Comparison of ENCODE assay signal across 12 cellular contexts in the genomic region with DNA sequence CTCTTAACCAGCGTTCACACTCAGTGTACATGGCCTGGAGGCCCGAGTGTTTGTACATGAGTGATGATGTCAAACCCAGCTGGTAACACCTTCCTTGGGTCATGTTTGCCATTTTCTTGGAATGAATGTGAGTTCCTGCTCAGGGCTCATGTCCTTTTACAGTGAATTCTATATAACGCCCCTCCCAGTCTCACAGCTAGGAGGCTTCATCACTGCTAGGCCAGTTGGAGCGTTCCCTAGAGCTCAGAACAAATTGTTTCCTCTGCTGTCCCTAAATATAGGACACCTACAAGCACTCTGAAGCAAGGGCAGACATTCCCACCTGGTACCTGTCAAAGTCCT. TPM values are rescaled to one million over a fixed set of nuclear protein-coding genes. Genes with fewer than 3 reads are reported as not detected.
DNase-seq lines count a peak whose midpoint lies in the region; ATAC-seq and TF ChIP-seq lines count a peak whose summit lies in the region.
"Had no signal": no experiment of that assay in that cellular context is flagged by ENCODE, and none has a peak within 500 bp of the region (broad histone marks: within the 10 kb centered on the region; RNA-seq: fewer than 3 reads in every experiment).

No MANE protein-coding gene starts in this region.

- H3K27me3 ChIP-seq in gastroesophageal sphincter = no peaks in the 10 kb centered on the region
- H3K27me3 ChIP-seq in psoas muscle (ENCODE audit: insufficient read depth in 3 of 3, low read length in 2 of 3) = no peaks in the 10 kb centered on the region
- H3K27me3 ChIP-seq: neural progenitor cell had no signal

- H3K27ac Mint-ChIP-seq in activated T-helper 17 cell treated with anti-CD3 and anti-CD28 coated beads, Interleukin-2, amount 50 U/mL, for 72 hours = peak overlapping the region; percentile 12
- H3K27ac Mint-ChIP-seq: neural progenitor cell had no signal

- no peaks in the 10 kb centered on the region for H3K27me3 Mint-ChIP-seq in activated T-helper 17 cell treated with anti-CD3 and anti-CD28 coated beads, Interleukin-2, amount 50 U/mL, for 72 hours

- peaks cover 15% of the 10 kb centered on the region for H3K4me1 Mint-ChIP-seq in activated T-helper 17 cell treated with anti-CD3 and anti-CD28 coated beads, Interleukin-2, amount 50 U/mL, for 72 hours

- no peaks in the 10 kb centered on the region for H3K9me3 Mint-ChIP-seq in activated T-helper 17 cell treated with anti-CD3 and anti-CD28 coated beads, Interleukin-2, amount 50 U/mL, for 72 hours
- H3K9me3 Mint-ChIP-seq: neural progenitor cell had no signal

- no peak for ATAC-seq in activated T-helper 17 cell treated with anti-CD3 and anti-CD28 coated beads, Interleukin-2, amount 50 U/mL, for 72 hours (replicated peaks)
- ATAC-seq in gastroesophageal sphincter (peak; percentile 75), psoas muscle (peak in 1 of 4 donors; percentile 23), HG02970 (IDR thresholded peaks at IDR 0.05; ENCODE audit: low FRiP score, unreplicated experiment) (no peak), HG03521 (IDR thresholded peaks at IDR 0.05; ENCODE audit: unreplicated experiment) (no peak)
- ATAC-seq: GM12878 had no signal

- no peak for TF ChIP-seq EP300 in gastroesophageal sphincter (IDR thresholded peaks at IDR 0.05)

- H3K36me3 ChIP-seq in gastroesophageal sphincter = peaks cover 0 to 63% of the 10 kb centered on the region in 2 donors
- H3K36me3 ChIP-seq in psoas muscle (ENCODE audit: insufficient read depth in 1 of 2, low read depth in 1 of 2) = peaks cover 2 to 55% of the 10 kb centered on the region in 2 donors
- H3K36me3 ChIP-seq: neural progenitor cell had no signal

- TF ChIP-seq CTCF in gastroesophageal sphincter (IDR thresholded peaks at IDR 0.05) (peak in 3 of 4 experiments; percentile 25 to 35 (median 35)), psoas muscle (IDR thresholded peaks at IDR 0.05) (no peak)

- H3K9me3 ChIP-seq in gastroesophageal sphincter = no peaks in the 10 kb centered on the region
- H3K9me3 ChIP-seq in psoas muscle = no peaks in the 10 kb centered on the region

- H3K4me1 ChIP-seq in gastroesophageal sphincter (peaks cover 8 to 98% (median 73%) of the 10 kb centered on the region in 3 donors), psoas muscle (peaks cover 88% of the 10 kb centered on the region)

- peaks cover 66% of the 10 kb centered on the region for H3K36me3 Mint-ChIP-seq in activated T-helper 17 cell treated with anti-CD3 and anti-CD28 coated beads, Interleukin-2, amount 50 U/mL, for 72 hours (ENCODE audit: low read depth)

- intact Hi-C loops in psoas muscle (cut with DNase I) = loop anchor here in 1 of 2 donors (10.0 kb wide), 1 partner anchor 52 kb away; no protein-coding TSS in a partner anchor

- WGBS in gastroesophageal sphincter (ENCODE audit: low coverage in 1 of 2), 2 donors = 0 to 36% methylated on average over 2 to 4 of the region's 4 CpGs
- WGBS in psoas muscle, 3 donors = 31 to 45% (median 34%) methylated on average over 4 of the region's 4 CpGs

- TF ChIP-seq POLR2A in gastroesophageal sphincter (IDR thresholded peaks at IDR 0.05) = no peak

- H3K4me3 ChIP-seq in gastroesophageal sphincter (no peak overlapping the region), psoas muscle (no peak overlapping the region)
- H3K4me3 ChIP-seq: GM12878, neural progenitor cell had no signal

- peak overlapping the region; percentile 81 to 96 (median 89) for H3K27ac ChIP-seq in gastroesophageal sphincter
- peak overlapping the region; percentile 87 for H3K27ac ChIP-seq in psoas muscle
- H3K27ac ChIP-seq: neural progenitor cell had no signal

- peak; percentile 82 for DNase-seq in EH (ENCODE audit: low read depth)
- DNase-seq in psoas muscle = no peak
- no peak for DNase-seq in stimulated activated CD4-positive, alpha-beta T cell treated with anti-CD3 and anti-CD28 coated beads, Interleukin-15, amount 100 ng/mL, for 24 hours
- no peak for DNase-seq in NCI-H69 (lab: John Stamatoyannopoulos, UW)
- DNase-seq: activated CD4-positive, alpha-beta T cell treated with anti-CD3 and anti-CD28 coated beads for 4 hours; NCI-H2227 treated with DMSO at 0.1 percent for 48 hours had no signal

- no peak overlapping the region for H3K4me3 Mint-ChIP-seq in activated T-helper 17 cell treated with anti-CD3 and anti-CD28 coated beads, Interleukin-2, amount 50 U/mL, for 72 hours
- H3K4me3 Mint-ChIP-seq: neural progenitor cell had no signal

RNA-seq across cellular contexts. Expression of gene TIMM22, which starts 5.5 kb away (rescaled TPM):
- total RNA-seq in activated T-helper 17 cell treated with anti-CD3 and anti-CD28 coated beads, Interleukin-2, amount 50 U/mL, for 72 hours = 10 to 100 TPM in 1 of 2 donors, 1 to 10 TPM in 1; 6.6 to 12.9 TPM
- total RNA-seq in gastroesophageal sphincter = 10 to 100 TPM; 13.7 to 20.9 (median 16.0) TPM
- 10 to 100 TPM in 3 of 4 donors, 1 to 10 TPM in 1; 8.0 to 18.0 (median 12.4) TPM for total RNA-seq in psoas muscle
- polyA plus RNA-seq in psoas muscle = 10 to 100 TPM; 14.9 to 27.2 (median 21.6) TPM

RNA-seq across cellular contexts. Expression of gene NXN, which starts 22.8 kb away (rescaled TPM):
- under 1 TPM; 0.37 to 0.95 TPM for total RNA-seq in activated T-helper 17 cell treated with anti-CD3 and anti-CD28 coated beads, Interleukin-2, amount 50 U/mL, for 72 hours
- 100 to 1,000 TPM in 1 of 4 donors, 10 to 100 TPM in 3; 39.6 to 103 (median 59.1) TPM for total RNA-seq in gastroesophageal sphincter
- 10 to 100 TPM; 72.8 to 79.4 (median 74.1) TPM for total RNA-seq in psoas muscle
- 10 to 100 TPM; 33.4 to 92.5 (median 52.2) TPM for polyA plus RNA-seq in psoas muscle

Comparison
In these comparisons a context has a peak if more than half of its experiments do, and no peak if none do; other contexts are left out.
1. RNA of gene NXN, which starts 22.8 kb away (total RNA-seq): 72.8 to 79.4 TPM in psoas muscle and 39.6 to 103 TPM in gastroesophageal sphincter; 0.37 to 0.95 TPM in activated T-helper 17 cell treated with anti-CD3 and anti-CD28 coated beads, Interleukin-2, amount 50 U/mL, for 72 hours; every median in the first group is over 10 times any median in the second.